Comparison of ENCODE assay signal across 1 cellular context in genomic region chr3:126654571-126655393, GRCh38.
TF ChIP-seq lines count a peak whose summit lies in the region.

TXNRD3 (minus strand) TSS chr3:126655124.

TF ChIP-seq in HepG2, 621 proteins besides CTCF, POLR2A, EP300 and RAD21 (continued from another document):
- TF ChIP-seq ZHX2 (IDR thresholded peaks at IDR 0.05; ENCODE audit: low read depth), result no peak
- peak; percentile 91 for TF ChIP-seq ZHX2 (CRISPR knock-in tag; IDR thresholded peaks at IDR 0.05; ENCODE audit: borderline replicate concordance)
- no peak for TF ChIP-seq GATAD1 (CRISPR knock-in tag; IDR thresholded peaks at IDR 0.05)
- no peak for TF ChIP-seq MBD4 (IDR thresholded peaks at IDR 0.05; ENCODE audit: borderline replicate concordance, low read length)
- peak; percentile 58 for TF ChIP-seq SAFB2 (CRISPR knock-in tag; IDR thresholded peaks at IDR 0.05; ENCODE audit: borderline replicate concordance, low read depth)
- TF ChIP-seq ZNF225 (CRISPR knock-in tag; IDR thresholded peaks at IDR 0.05), result 0 out of 2 replicates have a peak, but pooled peaks have one; percentile 60
- TF ChIP-seq ETV5 (CRISPR knock-in tag; IDR thresholded peaks at IDR 0.05; ENCODE audit: borderline replicate concordance), result no peak
- 0 out of 2 replicates have a peak, but pooled peaks have one; percentile 18 for TF ChIP-seq ZNF598 (CRISPR knock-in tag; IDR thresholded peaks at IDR 0.05; ENCODE audit: borderline replicate concordance)
- peak; percentile 32; the same call in 1 of the 2 replicates for TF ChIP-seq TARDBP (CRISPR knock-in tag; IDR thresholded peaks at IDR 0.05)
